In the genomic region with DNA sequence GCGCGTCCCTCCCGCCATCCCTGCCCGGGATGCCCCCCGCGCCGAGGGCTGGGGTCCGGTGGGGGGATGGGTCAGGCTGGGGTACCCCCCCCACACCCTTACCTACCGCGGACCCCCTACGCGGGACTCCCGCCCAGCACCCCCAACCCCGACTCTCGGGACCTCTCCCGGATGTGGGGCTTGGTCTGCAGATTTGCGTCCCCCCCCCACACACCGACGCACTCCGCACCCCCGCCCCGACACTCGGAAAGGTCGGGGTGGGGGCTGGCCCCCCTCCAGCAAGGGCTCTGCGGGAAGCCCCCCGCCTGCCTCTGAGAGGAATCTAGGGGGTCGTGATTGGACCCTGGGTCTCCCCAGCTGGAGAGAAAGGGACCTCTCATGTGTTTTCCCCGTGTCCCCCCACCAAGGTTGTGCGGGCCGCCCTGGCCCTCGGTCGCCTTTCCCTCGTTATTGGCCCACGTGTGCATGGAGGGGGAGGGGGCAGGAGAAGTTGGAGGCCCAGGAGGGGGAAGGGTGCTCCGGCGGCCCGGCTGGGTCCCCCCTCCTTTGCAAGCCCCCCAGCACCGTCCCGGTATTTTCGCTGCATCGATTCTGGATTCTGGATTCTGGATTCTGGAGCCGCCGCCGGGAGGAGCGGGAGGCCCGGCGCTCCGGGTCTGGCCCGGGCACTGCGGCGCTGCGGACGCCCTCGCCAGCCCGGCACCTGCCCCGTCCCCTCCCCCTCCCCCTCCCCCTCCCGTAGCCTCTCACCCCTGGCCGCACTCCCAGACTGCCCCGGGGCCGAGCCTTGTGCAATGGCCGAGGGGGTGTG, we compare ENCODE assay signal across 8 cellular contexts. TPM values are rescaled to one million over a fixed set of nuclear protein-coding genes. Genes with fewer than 3 reads are reported as not detected.
DNase-seq lines count a peak whose midpoint lies in the region; ATAC-seq and TF ChIP-seq lines count a peak whose summit lies in the region.

No MANE protein-coding gene starts in this region.

- H3K27me3 ChIP-seq in esophagus (ENCODE audit: control insufficient read depth in 1 of 2, insufficient read depth in 2 of 2, low read length in 2 of 2) = no peaks in the 10 kb centered on the region

- H3K27ac ChIP-seq in esophagus (ENCODE audit: low read depth in 2 of 2, low read length in 1 of 2) = peak overlapping the region; percentile 94

- no peaks in the 10 kb centered on the region for H3K9me3 Mint-ChIP-seq in T-cell
- no peaks in the 10 kb centered on the region for H3K9me3 Mint-ChIP-seq in naive thymus-derived CD8-positive, alpha-beta T cell

- H3K4me1 Mint-ChIP-seq in T-cell = peaks cover 47 to 57% (median 51%) of the 10 kb centered on the region in 3 donors
- H3K4me1 Mint-ChIP-seq in naive thymus-derived CD8-positive, alpha-beta T cell = peaks cover 39 to 73% (median 61%) of the 10 kb centered on the region in 4 donors

- no peaks in the 10 kb centered on the region for H3K36me3 Mint-ChIP-seq in T-cell
- H3K36me3 Mint-ChIP-seq in naive thymus-derived CD8-positive, alpha-beta T cell = peaks cover 0 to 2% (median 1%) of the 10 kb centered on the region in 3 donors

- no peak for DNase-seq in AG09309 (ENCODE audit: low read depth)
- peak in 1 of 34 experiments; percentile 12 for DNase-seq in T-cell
- no peak for DNase-seq in naive thymus-derived CD8-positive, alpha-beta T cell
- no peak for DNase-seq in HPDE6-E6E7 (ENCODE audit: extremely low spot score)
- DNase-seq in stimulated activated CD4-positive, alpha-beta T cell treated with anti-CD3 and anti-CD28 coated beads, Interleukin-4, amount 100 ng/mL, for 24 hours = no peak

- CTCF ChIA-PET in T-cell (lab: Charles Lee) = no interaction called here

- peak; percentile 17 for TF ChIP-seq POLR2A in GM18526 (IDR thresholded peaks at IDR 0.05; ENCODE audit: extremely low read depth, insufficient read length)

- no peak overlapping the region for H3K27ac Mint-ChIP-seq in T-cell
- no peak overlapping the region for H3K27ac Mint-ChIP-seq in naive thymus-derived CD8-positive, alpha-beta T cell

- peak overlapping the region; percentile 51 to 78 (median 61) for H3K4me3 Mint-ChIP-seq in T-cell
- H3K4me3 Mint-ChIP-seq in naive thymus-derived CD8-positive, alpha-beta T cell = peak overlapping the region in 8 of 10 donors; percentile 15 to 80 (median 62)

- H3K4me3 ChIP-seq in AG09309 (ENCODE audit: control insufficient read depth, low read depth, low read length) (peak overlapping the region; percentile 69), esophagus (ENCODE audit: low read depth in 1 of 2, low read length in 2 of 2) (peak overlapping the region; percentile 67 to 79)

- peak in 3 of 4 experiments; percentile 32 to 45 (median 41) for ATAC-seq in T-cell (replicated peaks in 1 of 4)
- ATAC-seq in naive thymus-derived CD8-positive, alpha-beta T cell = peak; percentile 26 to 27
- ATAC-seq in GM18519 (IDR thresholded peaks at IDR 0.05; ENCODE audit: low FRiP score, unreplicated experiment) = no peak

- peaks cover under 1 to 18% of the 10 kb centered on the region in 2 donors for H3K4me1 ChIP-seq in esophagus (ENCODE audit: control insufficient read depth in 2 of 2, insufficient read depth in 2 of 2, low read length in 1 of 2)

- no peak for TF ChIP-seq CTCF in AG09309 (IDR thresholded peaks at IDR 0.05; ENCODE audit: control insufficient read depth, insufficient read depth, low read depth, low read length, missing control alignments)

- WGBS in esophagus, 2 donors = 2% methylated on average over 50 to 61 of the region's 61 CpGs

- no peaks in the 10 kb centered on the region for H3K36me3 ChIP-seq in esophagus (ENCODE audit: control insufficient read depth in 2 of 2, insufficient read depth in 2 of 2, low read length in 1 of 2)

- H3K9me3 ChIP-seq in esophagus (ENCODE audit: control insufficient read depth in 2 of 2, insufficient read depth in 1 of 2, low read depth in 1 of 2, low read length in 1 of 2) = no peaks in the 10 kb centered on the region

- POLR2A ChIA-PET in T-cell (lab: Charles Lee) = no interaction called here
- POLR2A ChIA-PET in naive thymus-derived CD8-positive, alpha-beta T cell (lab: Charles Lee) = no interaction called here

- H3K27me3 Mint-ChIP-seq in T-cell = peaks cover 0 to 6% of the 10 kb centered on the region in 2 donors
- H3K27me3 Mint-ChIP-seq in naive thymus-derived CD8-positive, alpha-beta T cell = no peaks in the 10 kb centered on the region

RNA-seq across cellular contexts. Expression of a gene that starts 0.6 kb away (rescaled TPM):
- total RNA-seq in T-cell = 10 to 100 TPM; 27.1 to 41.7 (median 37.2) TPM
- 10 to 100 TPM; 15.4 to 48.1 TPM for polyA plus RNA-seq in esophagus
- 10 to 100 TPM; 30.2 to 34.8 TPM for total RNA-seq in naive thymus-derived CD8-positive, alpha-beta T cell
- 10 to 100 TPM in 2 of 3 donors, 1 to 10 TPM in 1; 5.8 to 15.8 (median 12.1) TPM for polyA plus RNA-seq in naive thymus-derived CD8-positive, alpha-beta T cell
